18 cellular contexts compared by ENCODE assay signal in genomic region chr5:142863856-142864255, GRCh38.
A peak's percentile ranks its signal among the peaks of the same experiment; 100 is the strongest.
DNase-seq lines count a peak whose midpoint lies in the region; ATAC-seq and TF ChIP-seq lines count a peak whose summit lies in the region.
"Had no signal": no experiment of that assay in that cellular context is flagged by ENCODE, and none has a peak within 500 bp of the region (broad histone marks: within the 10 kb centered on the region; RNA-seq: fewer than 3 reads in every experiment).

No MANE protein-coding gene starts in this region.

- CTCF ChIA-PET in WTC11 (lab: Charles Lee), result interaction anchor here (0.6 to 3.3 kb wide), 11 partner anchors 10 to 150 kb away, joined by 3 to 18 read pairs (median 4); partner anchors contain the start of gene ARHGAP26

- H3K27me3 Mint-ChIP-seq in stimulated activated naive CD8-positive, alpha-beta T cell treated with anti-CD3 and anti-CD28 coated beads, Interleukin-15, Interleukin-2, amounts not matched to agents 100 ng/mL and 50 ng/mL, for 24 hours, result no peaks in the 10 kb centered on the region
- H3K27me3 Mint-ChIP-seq in WTC11 (ENCODE audit: low read depth) (no peaks in the 10 kb centered on the region), type B pancreatic cell (no peaks in the 10 kb centered on the region), glutamatergic neuron (ENCODE audit: unreplicated experiment) (peaks cover 4% of the 10 kb centered on the region)
- H3K27me3 Mint-ChIP-seq: B cell had no signal

- no peak for DNase-seq in stimulated activated naive CD8-positive, alpha-beta T cell treated with anti-CD3 and anti-CD28 coated beads, Interleukin-15, Interleukin-2, amounts not matched to agents 100 U/mL and 50 U/mL, for 24 hours
- DNase-seq in WTC11 (ENCODE audit: low spot score), result peak; percentile 52
- DNase-seq in type B pancreatic cell (ENCODE audit: extremely low spot score, unreplicated experiment), result no peak
- DNase-seq in stimulated activated CD8-positive, alpha-beta memory T cell treated with anti-CD3 and anti-CD28 coated beads, Interleukin-4, amount 100 ng/mL, for 48 hours, result no peak
- DNase-seq in glutamatergic neuron, result no peak
- DNase-seq: activated effector memory CD4-positive, alpha-beta T cell treated with anti-CD3 and anti-CD28 coated beads, Interleukin-2, amount 50 U/mL, for 16 hours; effector memory CD4-positive, alpha-beta T cell; GOT3; KBM-7; NCI-H1092 treated with DMSO at 0.1 percent for 48 hours; NCI-H2227 treated with DMSO at 0.1 percent for 48 hours; nucleus accumbens; SJCRH30; stimulated activated CD4-positive, alpha-beta T cell treated with anti-CD3 and anti-CD28 coated beads, Interleukin-4, amount 100 ng/mL, for 4 hours had no signal

- H3K36me3 Mint-ChIP-seq in stimulated activated naive CD8-positive, alpha-beta T cell treated with anti-CD3 and anti-CD28 coated beads, Interleukin-15, Interleukin-2, amounts not matched to agents 100 ng/mL and 50 ng/mL, for 24 hours (ENCODE audit: low read depth), result no peaks in the 10 kb centered on the region
- H3K36me3 Mint-ChIP-seq in WTC11, result no peaks in the 10 kb centered on the region
- no peaks in the 10 kb centered on the region for H3K36me3 Mint-ChIP-seq in type B pancreatic cell
- H3K36me3 Mint-ChIP-seq in glutamatergic neuron (ENCODE audit: unreplicated experiment), result no peaks in the 10 kb centered on the region

- peak overlapping the region; percentile 11 for H3K4me3 ChIP-seq in iPS-15b (ENCODE audit: low read depth, low read length)
- H3K4me3 ChIP-seq: SJCRH30 had no signal

- no peaks in the 10 kb centered on the region for H3K9me3 Mint-ChIP-seq in stimulated activated naive CD8-positive, alpha-beta T cell treated with anti-CD3 and anti-CD28 coated beads, Interleukin-15, Interleukin-2, amounts not matched to agents 100 ng/mL and 50 ng/mL, for 24 hours
- H3K9me3 Mint-ChIP-seq in WTC11 (no peaks in the 10 kb centered on the region), type B pancreatic cell (no peaks in the 10 kb centered on the region), glutamatergic neuron (ENCODE audit: unreplicated experiment) (peaks cover 2% of the 10 kb centered on the region)

- H3K27ac Mint-ChIP-seq in stimulated activated naive CD8-positive, alpha-beta T cell treated with anti-CD3 and anti-CD28 coated beads, Interleukin-15, Interleukin-2, amounts not matched to agents 100 ng/mL and 50 ng/mL, for 24 hours, result no peak overlapping the region
- H3K27ac Mint-ChIP-seq in WTC11 (peak overlapping the region; percentile 91), type B pancreatic cell (peak overlapping the region; percentile 92), glutamatergic neuron (ENCODE audit: unreplicated experiment) (no peak overlapping the region)
- H3K27ac Mint-ChIP-seq: B cell had no signal

- H3K9ac ChIP-seq in iPS-15b (ENCODE audit: low read depth, low read length), result peak overlapping the region; percentile 26

- H3K27me3 ChIP-seq in iPS-15b (ENCODE audit: control insufficient read depth, insufficient read depth, low read length), result no peaks in the 10 kb centered on the region
- H3K27me3 ChIP-seq: SJCRH30 had no signal

- TF ChIP-seq CTCF in WTC11 (IDR thresholded peaks at IDR 0.05) (no peak), type B pancreatic cell (conservative IDR thresholded peaks at IDR 0.05) (no peak), glutamatergic neuron (IDR thresholded peaks at IDR 0.05; ENCODE audit: partially characterized antibody, unreplicated experiment) (no peak)

- H3K4me3 Mint-ChIP-seq in stimulated activated naive CD8-positive, alpha-beta T cell treated with anti-CD3 and anti-CD28 coated beads, Interleukin-15, Interleukin-2, amounts not matched to agents 100 ng/mL and 50 ng/mL, for 24 hours, result peak overlapping the region; percentile 20
- H3K4me3 Mint-ChIP-seq in WTC11 (peak overlapping the region; percentile 53), type B pancreatic cell (peak overlapping the region; percentile 72), glutamatergic neuron (ENCODE audit: unreplicated experiment) (no peak overlapping the region)
- H3K4me3 Mint-ChIP-seq: B cell had no signal

- ATAC-seq in stimulated activated naive CD8-positive, alpha-beta T cell treated with anti-CD3 and anti-CD28 coated beads, Interleukin-15, Interleukin-2, amounts not matched to agents 100 U/mL and 50 U/mL, for 24 hours, result no peak
- ATAC-seq in WTC11, result peak; percentile 82
- ATAC-seq in HG02970 (IDR thresholded peaks at IDR 0.05; ENCODE audit: low FRiP score, unreplicated experiment), result no peak

- POLR2A ChIA-PET in WTC11 (lab: Charles Lee), result no interaction called here

- H3K36me3 ChIP-seq in iPS-15b (ENCODE audit: control insufficient read depth, insufficient read depth, low read length), result no peaks in the 10 kb centered on the region
- H3K36me3 ChIP-seq: SJCRH30 had no signal

- peaks cover 36% of the 10 kb centered on the region for H3K4me1 ChIP-seq in iPS-15b (ENCODE audit: control insufficient read depth, insufficient read depth, low read length)

- no peaks in the 10 kb centered on the region for H3K9me3 ChIP-seq in iPS-15b (ENCODE audit: control insufficient read depth, insufficient read depth, low read length)
- H3K9me3 ChIP-seq: SJCRH30 had no signal

- H3K4me1 Mint-ChIP-seq in stimulated activated naive CD8-positive, alpha-beta T cell treated with anti-CD3 and anti-CD28 coated beads, Interleukin-15, Interleukin-2, amounts not matched to agents 100 ng/mL and 50 ng/mL, for 24 hours (ENCODE audit: low read depth), result peaks cover 34% of the 10 kb centered on the region
- H3K4me1 Mint-ChIP-seq in WTC11 (peaks cover 81% of the 10 kb centered on the region), type B pancreatic cell (ENCODE audit: unreplicated experiment) (peaks cover 41% of the 10 kb centered on the region), glutamatergic neuron (ENCODE audit: low read depth, unreplicated experiment) (peaks cover 7% of the 10 kb centered on the region)

TF ChIP-seq in WTC11, 78 proteins besides CTCF, POLR2A, EP300 and RAD21:
- TF ChIP-seq ZBTB21 (CRISPR knock-in tag; IDR thresholded peaks at IDR 0.05; ENCODE audit: borderline replicate concordance) (0 out of 2 replicates have a peak, but pooled peaks have one; percentile 25), RORB (CRISPR knock-in tag; IDR thresholded peaks at IDR 0.05) (no peak), E2F4 (CRISPR knock-in tag; IDR thresholded peaks at IDR 0.05; ENCODE audit: borderline replicate concordance, low read depth) (no peak), SMAD4 (CRISPR knock-in tag; IDR thresholded peaks at IDR 0.05) (no peak), NFYB (CRISPR knock-in tag; conservative IDR thresholded peaks at IDR 0.05; ENCODE audit: low read depth) (no peak), FOXK1 (CRISPR knock-in tag; IDR thresholded peaks at IDR 0.05) (no peak)

Comparison
In these comparisons a context has a peak if more than half of its experiments do, and no peak if none do; other contexts are left out.
1. H3K27ac Mint-ChIP-seq: peak in WTC11 (single experiment) and type B pancreatic cell (single experiment); none in stimulated activated naive CD8-positive, alpha-beta T cell treated with anti-CD3 and anti-CD28 coated beads, Interleukin-15, Interleukin-2, amounts not matched to agents 100 ng/mL and 50 ng/mL, for 24 hours (single experiment) and glutamatergic neuron (single experiment).